10 cellular contexts compared by ENCODE assay signal in genomic region chr1:8398677-8399076, GRCh38.
DNase-seq lines count a peak whose midpoint lies in the region; ATAC-seq and TF ChIP-seq lines count a peak whose summit lies in the region.
"Had no signal": no experiment of that assay in that cellular context is flagged by ENCODE, and none has a peak within 500 bp of the region (broad histone marks: within the 10 kb centered on the region; RNA-seq: fewer than 3 reads in every experiment).

No MANE protein-coding gene starts in this region.

- H3K27me3 ChIP-seq in MM.1S (replicated peaks; ENCODE audit: insufficient read depth, low read length) = no peaks in the 10 kb centered on the region
- H3K27me3 ChIP-seq in spleen (replicated peaks in 1 of 7) = no peaks in the 10 kb centered on the region

- peaks cover 3% of the 10 kb centered on the region for H3K9me3 Mint-ChIP-seq in activated CD8-positive, alpha-beta T cell treated with anti-CD3 and anti-CD28 coated beads for 36 hours
- H3K9me3 Mint-ChIP-seq in activated CD8-positive, alpha-beta T cell treated with anti-CD3 and anti-CD28 coated beads, Interleukin-2, amount 10 ng/mL, durations not matched to agents 7 days and 5 days (ENCODE audit: insufficient read depth) = no peaks in the 10 kb centered on the region
- peaks cover 4% of the 10 kb centered on the region for H3K9me3 Mint-ChIP-seq in T-helper 2 cell treated with Interferon-gamma antibody and Interleukin-4, amounts not matched to agents 5 μg/mL and 100 μg/mL, for 36 hours
- H3K9me3 Mint-ChIP-seq in CD14-positive monocyte = no peaks in the 10 kb centered on the region

- no peak overlapping the region for H3K4me3 Mint-ChIP-seq in activated CD8-positive, alpha-beta T cell treated with anti-CD3 and anti-CD28 coated beads for 36 hours
- no peak overlapping the region for H3K4me3 Mint-ChIP-seq in activated CD8-positive, alpha-beta T cell treated with anti-CD3 and anti-CD28 coated beads, Interleukin-2, amount 10 ng/mL, durations not matched to agents 7 days and 5 days
- H3K4me3 Mint-ChIP-seq in T-helper 2 cell treated with Interferon-gamma antibody and Interleukin-4, amounts not matched to agents 5 μg/mL and 100 μg/mL, for 36 hours = no peak overlapping the region
- no peak overlapping the region for H3K4me3 Mint-ChIP-seq in CD14-positive monocyte

- no peak overlapping the region for H3K9ac ChIP-seq in MM.1S (ENCODE audit: low read length)

- H3F3A ChIP-seq in MM.1S (ENCODE audit: insufficient read depth, low read length) = peaks cover 30% of the 10 kb centered on the region

- H3K27me3 Mint-ChIP-seq in activated CD8-positive, alpha-beta T cell treated with anti-CD3 and anti-CD28 coated beads for 36 hours = no peaks in the 10 kb centered on the region
- H3K27me3 Mint-ChIP-seq in activated CD8-positive, alpha-beta T cell treated with anti-CD3 and anti-CD28 coated beads, Interleukin-2, amount 10 ng/mL, durations not matched to agents 7 days and 5 days (ENCODE audit: low read depth) = no peaks in the 10 kb centered on the region
- no peaks in the 10 kb centered on the region for H3K27me3 Mint-ChIP-seq in T-helper 2 cell treated with Interferon-gamma antibody and Interleukin-4, amounts not matched to agents 5 μg/mL and 100 μg/mL, for 36 hours (ENCODE audit: low read depth)
- no peaks in the 10 kb centered on the region for H3K27me3 Mint-ChIP-seq in CD14-positive monocyte (ENCODE audit: low read depth in 3 of 3)

- H3K4me3 ChIP-seq in MM.1S (ENCODE audit: low read length) (no peak overlapping the region), spleen (no peak overlapping the region)

- no peaks in the 10 kb centered on the region for H3K9me2 ChIP-seq in MM.1S (replicated peaks; ENCODE audit: insufficient read depth, low read length)

- no peak for TF ChIP-seq CTCF in activated CD8-positive, alpha-beta T cell treated with anti-CD3 and anti-CD28 coated beads for 36 hours (IDR thresholded peaks at IDR 0.05)
- TF ChIP-seq CTCF in MM.1S (IDR thresholded peaks at IDR 0.05; ENCODE audit: low read length) (peak; percentile 20; the same call in 1 of the 2 replicates), spleen (IDR thresholded peaks at IDR 0.05 in 8 of 11, conservative IDR thresholded peaks at IDR 0.05 in 3 of 11) (peak in 1 of 11 experiments; percentile 19), CD14-positive monocyte (IDR thresholded peaks at IDR 0.05) (no peak)

- no peak for TF ChIP-seq POLR2A in spleen (IDR thresholded peaks at IDR 0.05)

- WGBS in spleen, 5 donors = 85 to 90% (median 88%) methylated on average over 5 of the region's 5 CpGs

- no peak for ATAC-seq in activated CD8-positive, alpha-beta T cell treated with anti-CD3 and anti-CD28 coated beads for 36 hours
- no peak for ATAC-seq in activated CD8-positive, alpha-beta T cell treated with anti-CD3 and anti-CD28 coated beads, Interleukin-2, amount 10 ng/mL, durations not matched to agents 7 days and 5 days

- peak; percentile 41 for DNase-seq in activated CD8-positive, alpha-beta T cell treated with anti-CD3 and anti-CD28 coated beads for 36 hours
- DNase-seq in activated CD8-positive, alpha-beta T cell treated with anti-CD3 and anti-CD28 coated beads, Interleukin-2, amount 10 ng/mL, durations not matched to agents 7 days and 5 days = no peak
- DNase-seq in MM.1S (no peak), epithelial cell of prostate (ENCODE audit: low read depth, low spot score) (no peak), spleen (no peak), substantia nigra (lab: John Stamatoyannopoulos, UW) (no peak), CD14-positive monocyte (ENCODE audit: low spot score) (no peak)
- DNase-seq in T-helper 2 cell treated with Interferon-gamma antibody and Interleukin-4, amounts not matched to agents 5 μg/mL and 100 μg/mL, for 36 hours (ENCODE audit: low spot score) = no peak
- DNase-seq: NCI-H1048, NCI-H524 treated with DMSO at 0.1 percent for 48 hours had no signal

- CTCF ChIA-PET in activated CD8-positive, alpha-beta T cell treated with anti-CD3 and anti-CD28 coated beads for 36 hours (lab: Charles Lee) = interaction anchor here (0.7 to 1.6 kb wide), 4 partner anchors 9 to 12 kb away, joined by 3 to 6 read pairs (median 3); no protein-coding TSS in a partner anchor
- CTCF ChIA-PET in activated CD8-positive, alpha-beta T cell treated with anti-CD3 and anti-CD28 coated beads, Interleukin-2, amount 10 ng/mL, durations not matched to agents 7 days and 5 days (lab: Charles Lee) = interaction anchor here (1.1 to 2.8 kb wide), 3 partner anchors 11 to 328 kb away, joined by 3 to 11 read pairs (median 4); no protein-coding TSS in a partner anchor

- POLR2A ChIA-PET in activated CD8-positive, alpha-beta T cell treated with anti-CD3 and anti-CD28 coated beads for 36 hours (lab: Charles Lee) = interaction anchor here (3.2 kb wide), 1 partner anchor 10 kb away, joined by 14 read pairs; no protein-coding TSS in a partner anchor
- POLR2A ChIA-PET in activated CD8-positive, alpha-beta T cell treated with anti-CD3 and anti-CD28 coated beads, Interleukin-2, amount 10 ng/mL, durations not matched to agents 7 days and 5 days (lab: Charles Lee) = interaction anchor here (0.6 kb wide), 1 partner anchor 62 kb away, joined by 4 read pairs; no protein-coding TSS in a partner anchor

- no peak overlapping the region for H2AFZ ChIP-seq in MM.1S (ENCODE audit: low read length)

- peaks cover 28% of the 10 kb centered on the region for H3K36me3 Mint-ChIP-seq in activated CD8-positive, alpha-beta T cell treated with anti-CD3 and anti-CD28 coated beads for 36 hours (ENCODE audit: low read depth)
- H3K36me3 Mint-ChIP-seq in activated CD8-positive, alpha-beta T cell treated with anti-CD3 and anti-CD28 coated beads, Interleukin-2, amount 10 ng/mL, durations not matched to agents 7 days and 5 days (ENCODE audit: low read depth) = peaks cover 33% of the 10 kb centered on the region
- H3K36me3 Mint-ChIP-seq in T-helper 2 cell treated with Interferon-gamma antibody and Interleukin-4, amounts not matched to agents 5 μg/mL and 100 μg/mL, for 36 hours (ENCODE audit: low read depth) = peaks cover 26% of the 10 kb centered on the region
- H3K36me3 Mint-ChIP-seq in CD14-positive monocyte = peaks cover 32 to 47% of the 10 kb centered on the region in 2 donors

- H3K4me1 ChIP-seq in MM.1S (ENCODE audit: low read length) (peaks cover 41% of the 10 kb centered on the region), spleen (peaks cover 46 to 91% (median 56%) of the 10 kb centered on the region in 6 donors)

- H3K36me3 ChIP-seq in MM.1S (replicated peaks; ENCODE audit: insufficient read depth, low read length) (no peaks in the 10 kb centered on the region), spleen (peaks cover 0 to 59% (median 12%) of the 10 kb centered on the region in 6 donors)

- no peaks in the 10 kb centered on the region for H4K20me1 ChIP-seq in MM.1S (ENCODE audit: insufficient read depth, low read length)

- H3K4me2 ChIP-seq in MM.1S (ENCODE audit: low read depth, low read length) = peak overlapping the region; percentile 53; the same call in 1 of the 2 replicates

- no peak overlapping the region for H3K27ac Mint-ChIP-seq in activated CD8-positive, alpha-beta T cell treated with anti-CD3 and anti-CD28 coated beads for 36 hours
- H3K27ac Mint-ChIP-seq in activated CD8-positive, alpha-beta T cell treated with anti-CD3 and anti-CD28 coated beads, Interleukin-2, amount 10 ng/mL, durations not matched to agents 7 days and 5 days = no peak overlapping the region
- H3K27ac Mint-ChIP-seq in T-helper 2 cell treated with Interferon-gamma antibody and Interleukin-4, amounts not matched to agents 5 μg/mL and 100 μg/mL, for 36 hours = no peak overlapping the region
- no peak overlapping the region for H3K27ac Mint-ChIP-seq in CD14-positive monocyte

- intact Hi-C loops in activated CD8-positive, alpha-beta T cell treated with anti-CD3 and anti-CD28 coated beads for 36 hours (cut with micrococcal nuclease) = no loop called here
- intact Hi-C loops in spleen (cut with DNase I; ENCODE audit: low total_unique reads) = no loop called here
- intact Hi-C loops in CD14-positive monocyte (cut with micrococcal nuclease) = no loop called here

- H3K4me1 Mint-ChIP-seq in activated CD8-positive, alpha-beta T cell treated with anti-CD3 and anti-CD28 coated beads for 36 hours (ENCODE audit: low read depth) = peaks cover 51% of the 10 kb centered on the region
- peaks cover 48% of the 10 kb centered on the region for H3K4me1 Mint-ChIP-seq in activated CD8-positive, alpha-beta T cell treated with anti-CD3 and anti-CD28 coated beads, Interleukin-2, amount 10 ng/mL, durations not matched to agents 7 days and 5 days (ENCODE audit: low read depth)
- H3K4me1 Mint-ChIP-seq in T-helper 2 cell treated with Interferon-gamma antibody and Interleukin-4, amounts not matched to agents 5 μg/mL and 100 μg/mL, for 36 hours (ENCODE audit: low read depth) = peaks cover 48% of the 10 kb centered on the region
- H3K4me1 Mint-ChIP-seq in CD14-positive monocyte = peaks cover 52% of the 10 kb centered on the region

- no peaks in the 10 kb centered on the region for H3K9me3 ChIP-seq in MM.1S (replicated peaks; ENCODE audit: insufficient read depth, low read length)
- no peaks in the 10 kb centered on the region for H3K9me3 ChIP-seq in spleen

- H3K27ac ChIP-seq in MM.1S (ENCODE audit: low read length) (no peak overlapping the region), epithelial cell of prostate (peak overlapping the region; percentile 90), spleen (peak overlapping the region in 5 of 8 donors; percentile 28 to 87 (median 85)), substantia nigra (ENCODE audit: low read depth, low read length, poor library complexity, severe bottlenecking) (no peak overlapping the region)

- H3K79me2 ChIP-seq in MM.1S (ENCODE audit: low read length) = peaks cover 8% of the 10 kb centered on the region

Comparison
In these comparisons a context has a peak if more than half of its experiments do, and no peak if none do; other contexts are left out.
1. H3K27ac ChIP-seq: peak in epithelial cell of prostate (single experiment) and spleen (5 of 8); none in MM.1S (single experiment) and substantia nigra (single experiment).